9 cellular contexts compared by ENCODE assay signal in genomic region chr15:85702321-85703230, GRCh38.
A peak's percentile ranks its signal among the peaks of the same experiment; 100 is the strongest.
DNase-seq lines count a peak whose midpoint lies in the region; ATAC-seq and TF ChIP-seq lines count a peak whose summit lies in the region.
"Had no signal": no experiment of that assay in that cellular context is flagged by ENCODE, and none has a peak within 500 bp of the region (broad histone marks: within the 10 kb centered on the region; RNA-seq: fewer than 3 reads in every experiment).

No MANE protein-coding gene starts in this region.

- H3K9me3 ChIP-seq in tibial artery: no peaks in the 10 kb centered on the region

- peaks cover 65% of the 10 kb centered on the region for H3K4me1 Mint-ChIP-seq in activated naive CD4-positive, alpha-beta T cell treated with anti-CD3 and anti-CD28 coated beads, Interleukin-2, amount 10 ng/mL, durations not matched to agents 7 days and 5 days
- H3K4me1 Mint-ChIP-seq in activated CD4-positive, alpha-beta memory T cell treated with anti-CD3 and anti-CD28 coated beads, Interleukin-2, amount 10 ng/mL, durations not matched to agents 7 days and 5 days: peaks cover 60% of the 10 kb centered on the region

- ATAC-seq in GM18870 (IDR thresholded peaks at IDR 0.05; ENCODE audit: unreplicated experiment): no peak
- no peak for ATAC-seq in HG03175 (IDR thresholded peaks at IDR 0.05; ENCODE audit: unreplicated experiment)

- H3K36me3 ChIP-seq in tibial artery: peaks cover 0 to 3% (median 0%) of the 10 kb centered on the region in 3 donors

- intact Hi-C loops in tibial artery (cut with DNase I; ENCODE audit: low total_unique reads): loop anchor here (10.0 kb wide), 1 partner anchor 58 kb away; no protein-coding TSS in a partner anchor

- peak; percentile 38 for DNase-seq in activated naive CD4-positive, alpha-beta T cell treated with anti-CD3 and anti-CD28 coated beads, Interleukin-2, amount 10 ng/mL, durations not matched to agents 7 days and 5 days
- no peak for DNase-seq in activated naive CD4-positive, alpha-beta T cell treated with Interleukin-2 at 50 U/mL for 16 hours
- peak; percentile 44 for DNase-seq in activated CD4-positive, alpha-beta memory T cell treated with anti-CD3 and anti-CD28 coated beads, Interleukin-2, amount 10 ng/mL, durations not matched to agents 7 days and 5 days
- DNase-seq in iris pigment epithelial cell (ENCODE audit: low read depth) (peak; percentile 83), tibial artery (no peak), DMS114 treated with DMSO at 0.1 percent for 48 hours (lab: John Stamatoyannopoulos, UW; ENCODE audit: unreplicated experiment) (no peak)
- DNase-seq: anterior cingulate cortex had no signal

- H3K4me3 Mint-ChIP-seq in activated naive CD4-positive, alpha-beta T cell treated with anti-CD3 and anti-CD28 coated beads, Interleukin-2, amount 10 ng/mL, durations not matched to agents 7 days and 5 days: peak overlapping the region; percentile 50
- peak overlapping the region; percentile 69 for H3K4me3 Mint-ChIP-seq in activated CD4-positive, alpha-beta memory T cell treated with anti-CD3 and anti-CD28 coated beads, Interleukin-2, amount 10 ng/mL, durations not matched to agents 7 days and 5 days

- CTCF ChIA-PET in activated naive CD4-positive, alpha-beta T cell treated with anti-CD3 and anti-CD28 coated beads, Interleukin-2, amount 10 ng/mL, durations not matched to agents 7 days and 5 days (lab: Charles Lee): interaction anchor here (2.0 to 4.0 kb wide), 2 partner anchors 10 to 12 kb away, joined by 7 to 21 read pairs; no protein-coding TSS in a partner anchor
- CTCF ChIA-PET in activated CD4-positive, alpha-beta memory T cell treated with anti-CD3 and anti-CD28 coated beads, Interleukin-2, amount 10 ng/mL, durations not matched to agents 7 days and 5 days (lab: Charles Lee): interaction anchor here (0.7 to 4.4 kb wide), 3 partner anchors 11 to 372 kb away, joined by 3 to 46 read pairs (median 3); no protein-coding TSS in a partner anchor

- peak overlapping the region; percentile 79 to 84 for H3K27ac ChIP-seq in tibial artery

- H3K27me3 ChIP-seq in tibial artery: no peaks in the 10 kb centered on the region

- H3K4me3 ChIP-seq in tibial artery: no peak overlapping the region

- no peaks in the 10 kb centered on the region for H3K27me3 Mint-ChIP-seq in activated naive CD4-positive, alpha-beta T cell treated with anti-CD3 and anti-CD28 coated beads, Interleukin-2, amount 10 ng/mL, durations not matched to agents 7 days and 5 days
- H3K27me3 Mint-ChIP-seq in activated CD4-positive, alpha-beta memory T cell treated with anti-CD3 and anti-CD28 coated beads, Interleukin-2, amount 10 ng/mL, durations not matched to agents 7 days and 5 days: no peaks in the 10 kb centered on the region

- POLR2A ChIA-PET in activated CD4-positive, alpha-beta memory T cell treated with anti-CD3 and anti-CD28 coated beads, Interleukin-2, amount 10 ng/mL, durations not matched to agents 7 days and 5 days (lab: Charles Lee): interaction anchor here (0.9 to 9.7 kb wide), 12 partner anchors 9 to 385 kb away, joined by 3 to 285 read pairs (median 12); partner anchors contain the start of gene AKAP13

- peaks cover 0 to 56% (median 25%) of the 10 kb centered on the region in 4 donors for H3K4me1 ChIP-seq in tibial artery

- TF ChIP-seq CTCF in tibial artery (IDR thresholded peaks at IDR 0.05): no peak

- H3K9me3 Mint-ChIP-seq in activated naive CD4-positive, alpha-beta T cell treated with anti-CD3 and anti-CD28 coated beads, Interleukin-2, amount 10 ng/mL, durations not matched to agents 7 days and 5 days: no peaks in the 10 kb centered on the region
- H3K9me3 Mint-ChIP-seq in activated CD4-positive, alpha-beta memory T cell treated with anti-CD3 and anti-CD28 coated beads, Interleukin-2, amount 10 ng/mL, durations not matched to agents 7 days and 5 days: no peaks in the 10 kb centered on the region

- H3K27ac Mint-ChIP-seq in activated naive CD4-positive, alpha-beta T cell treated with anti-CD3 and anti-CD28 coated beads, Interleukin-2, amount 10 ng/mL, durations not matched to agents 7 days and 5 days: peak overlapping the region; percentile 89
- peak overlapping the region; percentile 88 for H3K27ac Mint-ChIP-seq in activated CD4-positive, alpha-beta memory T cell treated with anti-CD3 and anti-CD28 coated beads, Interleukin-2, amount 10 ng/mL, durations not matched to agents 7 days and 5 days

- peaks cover 34% of the 10 kb centered on the region for H3K36me3 Mint-ChIP-seq in activated naive CD4-positive, alpha-beta T cell treated with anti-CD3 and anti-CD28 coated beads, Interleukin-2, amount 10 ng/mL, durations not matched to agents 7 days and 5 days
- H3K36me3 Mint-ChIP-seq in activated CD4-positive, alpha-beta memory T cell treated with anti-CD3 and anti-CD28 coated beads, Interleukin-2, amount 10 ng/mL, durations not matched to agents 7 days and 5 days (ENCODE audit: low read depth): peaks cover 35% of the 10 kb centered on the region

Comparison
In these comparisons a context has a peak if more than half of its experiments do, and no peak if none do; other contexts are left out.
1. DNase-seq: peak in activated naive CD4-positive, alpha-beta T cell treated with anti-CD3 and anti-CD28 coated beads, Interleukin-2, amount 10 ng/mL, durations not matched to agents 7 days and 5 days (single experiment), activated CD4-positive, alpha-beta memory T cell treated with anti-CD3 and anti-CD28 coated beads, Interleukin-2, amount 10 ng/mL, durations not matched to agents 7 days and 5 days (single experiment) and iris pigment epithelial cell (single experiment); none in activated naive CD4-positive, alpha-beta T cell treated with Interleukin-2 at 50 U/mL for 16 hours (single experiment), tibial artery (0 of 2) and DMS114 treated with DMSO at 0.1 percent for 48 hours (single experiment).